13 cellular contexts compared by ENCODE assay signal in the genomic region with DNA sequence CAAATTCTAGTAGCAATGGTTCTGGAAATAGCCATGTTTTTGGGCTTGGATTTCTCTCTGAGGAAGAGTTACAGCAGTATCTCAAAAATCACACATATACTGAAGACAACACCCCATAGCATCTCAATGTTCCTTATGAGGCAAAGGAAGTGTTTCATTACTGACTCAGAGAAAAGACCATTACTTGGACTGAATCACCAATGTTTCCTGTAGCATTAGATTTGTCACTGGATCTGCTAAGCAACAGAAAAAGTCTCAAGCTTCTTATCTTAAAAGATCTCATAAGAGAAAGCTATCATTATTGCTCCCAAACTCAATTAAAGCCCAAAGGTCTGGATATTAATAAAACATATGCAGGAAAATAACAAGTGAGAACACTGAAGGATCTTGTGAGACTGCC.
A peak's percentile ranks its signal among the peaks of the same experiment; 100 is the strongest.
DNase-seq lines count a peak whose midpoint lies in the region; ATAC-seq, FAIRE-seq and TF ChIP-seq lines count a peak whose summit lies in the region.
"Had no signal": no experiment of that assay in that cellular context is flagged by ENCODE, and none has a peak within 500 bp of the region (broad histone marks: within the 10 kb centered on the region; RNA-seq: fewer than 3 reads in every experiment).

No MANE protein-coding gene starts in this region.

- peaks cover 19% of the 10 kb centered on the region for H3K4me1 ChIP-seq in SJSA1 (replicated peaks)
- H3K4me1 ChIP-seq in fibroblast of lung (ENCODE audit: control insufficient read depth, extremely low read depth, insufficient read depth, low read length) = peaks cover 9% of the 10 kb centered on the region
- H3K4me1 ChIP-seq in skeletal muscle satellite cell (ENCODE audit: control insufficient read depth, insufficient read depth, low read length) = peaks cover 46% of the 10 kb centered on the region
- H3K4me1 ChIP-seq: right lobe of liver, tibial artery had no signal

- H3K9ac ChIP-seq in fibroblast of lung (ENCODE audit: insufficient read depth, low read length) (no peak overlapping the region), skeletal muscle satellite cell (ENCODE audit: low read depth, low read length) (peak overlapping the region; percentile 89)

- no peaks in the 10 kb centered on the region for H3K36me3 ChIP-seq in SJSA1
- no peaks in the 10 kb centered on the region for H3K36me3 ChIP-seq in fibroblast of lung (ENCODE audit: control insufficient read depth, insufficient read depth, low read length)
- H3K36me3 ChIP-seq in skeletal muscle satellite cell (ENCODE audit: insufficient read depth, low read length) = peaks cover 26% of the 10 kb centered on the region
- H3K36me3 ChIP-seq: right lobe of liver, tibial artery had no signal

- DNase-seq in H54 (ENCODE audit: insufficient read length, low spot score) = peak; percentile 29
- DNase-seq in SJSA1 (ENCODE audit: low read depth in 1 of 2, low spot score in 2 of 2) = peak in 1 of 2 experiments; percentile 47
- DNase-seq in fibroblast of lung (ENCODE audit: low read depth in 2 of 2) = peak; percentile 77 to 96
- no peak for DNase-seq in activated CD4-positive, CD25-positive, alpha-beta regulatory T cell treated with anti-CD3 and anti-CD28 coated beads, Interleukin-2, amount 50 U/mL, for 72 hours
- DNase-seq: KBM-7, NCI-H2081 treated with DMSO at 0.1 percent for 48 hours, OCI-M1, right lobe of liver, tibial artery had no signal

- H3K4me3 ChIP-seq in SJSA1 (no peak overlapping the region), fibroblast of lung (replicated peaks in 1 of 4; ENCODE audit: control extremely low read depth in 1 of 4, insufficient read depth in 1 of 4, low read depth in 3 of 4, low read length in 4 of 4) (no peak overlapping the region), skeletal muscle satellite cell (ENCODE audit: low read length) (no peak overlapping the region)
- H3K4me3 ChIP-seq: right lobe of liver, tibial artery had no signal

- no peak overlapping the region for H3K4me2 ChIP-seq in fibroblast of lung (ENCODE audit: extremely low read depth, insufficient read depth, low read length)
- peak overlapping the region; percentile 20 for H3K4me2 ChIP-seq in skeletal muscle satellite cell (ENCODE audit: low read length)

- FAIRE-seq in H54 (lab: Jason Lieb, UNC) = peak; percentile 93
- FAIRE-seq: endometrium had no signal

- H3K27me3 ChIP-seq in SJSA1 (replicated peaks) (no peaks in the 10 kb centered on the region), fibroblast of lung (ENCODE audit: control insufficient read depth, insufficient read depth, low read length) (no peaks in the 10 kb centered on the region), skeletal muscle satellite cell (ENCODE audit: control insufficient read depth, insufficient read depth, low read length) (no peaks in the 10 kb centered on the region)
- H3K27me3 ChIP-seq: right lobe of liver, tibial artery had no signal

- H3K9me3 ChIP-seq in SJSA1 (replicated peaks) (no peaks in the 10 kb centered on the region), fibroblast of lung (ENCODE audit: control insufficient read depth, insufficient read depth, low read depth, low read length) (no peaks in the 10 kb centered on the region), skeletal muscle satellite cell (replicated peaks; ENCODE audit: low read length) (no peaks in the 10 kb centered on the region)
- H3K9me3 ChIP-seq: right lobe of liver, tibial artery had no signal

- peak overlapping the region; percentile 25 for H2AFZ ChIP-seq in fibroblast of lung (ENCODE audit: low read length)

- no peaks in the 10 kb centered on the region for H4K20me1 ChIP-seq in fibroblast of lung (ENCODE audit: control insufficient read depth, extremely low read depth, insufficient read depth, low read length)

- no peak for TF ChIP-seq POLR2A in H54 (IDR thresholded peaks at IDR 0.05; ENCODE audit: low read depth, low read length)

- H3K27ac ChIP-seq in SJSA1 (peak overlapping the region; percentile 79), fibroblast of lung (ENCODE audit: insufficient read depth, low read length) (peak overlapping the region; percentile 95)
- H3K27ac ChIP-seq: right lobe of liver, tibial artery had no signal

- no peak for ATAC-seq in HG03571 (IDR thresholded peaks at IDR 0.05; ENCODE audit: unreplicated experiment)
- ATAC-seq in HG03432 (IDR thresholded peaks at IDR 0.05; ENCODE audit: unreplicated experiment) = no peak
- ATAC-seq: right lobe of liver had no signal

- H3K79me2 ChIP-seq in fibroblast of lung (ENCODE audit: control insufficient read depth, insufficient read depth, low read length) = no peaks in the 10 kb centered on the region

- TF ChIP-seq CTCF in fibroblast of lung (conservative IDR thresholded peaks at IDR 0.05 in 1 of 2, IDR thresholded peaks at IDR 0.05 in 1 of 2; ENCODE audit: low read depth in 1 of 2, low read length in 2 of 2) = no peak
